Comparison of ENCODE assay signal across 8 cellular contexts in genomic region chr1:52139817-52140540, GRCh38. TPM values are rescaled to one million over a fixed set of nuclear protein-coding genes. Genes with fewer than 3 reads are reported as not detected.
A peak's percentile ranks its signal among the peaks of the same experiment; 100 is the strongest.
DNase-seq lines count a peak whose midpoint lies in the region; ATAC-seq and TF ChIP-seq lines count a peak whose summit lies in the region.

No MANE protein-coding gene starts in this region.

- ATAC-seq in HG03354 (IDR thresholded peaks at IDR 0.05; ENCODE audit: poor library complexity, severe bottlenecking, unreplicated experiment), result peak; percentile 59

- H3K4me3 ChIP-seq in breast epithelium (no peak overlapping the region), H7 (ENCODE audit: insufficient read depth, low read depth, low read length) (no peak overlapping the region)

- no peak overlapping the region for H3K27ac ChIP-seq in breast epithelium

- no peak for TF ChIP-seq POLR2A in breast epithelium (IDR thresholded peaks at IDR 0.05)

- no peaks in the 10 kb centered on the region for H3K9me3 ChIP-seq in breast epithelium

- intact Hi-C loops in MCF 10A (cut with micrococcal nuclease), result loop anchor here (5.0 kb wide), 1 partner anchor 227 kb away; the partner anchor contains the start of gene CC2D1B
- intact Hi-C loops in breast epithelium (cut with DNase I; ENCODE audit: low total_unique reads), result loop anchor here (5.0 kb wide), 1 partner anchor 682 kb away; no protein-coding TSS in a partner anchor

- peak overlapping the region; percentile 95 for H3K27ac Mint-ChIP-seq in MCF 10A (ENCODE audit: low read depth, unreplicated experiment)
- H3K27ac Mint-ChIP-seq in activated CD4-positive, alpha-beta memory T cell treated with anti-CD3 and anti-CD28 coated beads, Interleukin-2, amount 10 ng/mL, durations not matched to agents 7 days and 5 days, result no peak overlapping the region

- POLR2A ChIA-PET in MCF 10A (lab: Yijun Ruan, JAX), result interaction anchor here (0.5 to 2.3 kb wide), 22 partner anchors 9 to 484 kb away, joined by 3 to 17 read pairs (median 6); partner anchors contain the start of genes BTF3L4, CC2D1B, KTI12 and ORC1
- POLR2A ChIA-PET in activated CD4-positive, alpha-beta memory T cell treated with anti-CD3 and anti-CD28 coated beads, Interleukin-2, amount 10 ng/mL, durations not matched to agents 7 days and 5 days (lab: Charles Lee), result interaction anchor here (1.2 kb wide), 2 partner anchors 84 to 85 kb away, joined by 3 read pairs; partner anchors contain the start of genes BTF3L4 and TXNDC12

- peak; percentile 89 for DNase-seq in MCF 10A (ENCODE audit: unreplicated experiment)
- DNase-seq in breast epithelium (ENCODE audit: low spot score in 2 of 2), result no peak
- DNase-seq in activated CD4-positive, alpha-beta memory T cell treated with anti-CD3 and anti-CD28 coated beads, Interleukin-2, amount 10 ng/mL, durations not matched to agents 7 days and 5 days, result peak; percentile 26
- peak; percentile 8 for DNase-seq in germinal center (ENCODE audit: low spot score)
- DNase-seq in H7, result no peak
- no peak for DNase-seq in NCI-H82 treated with DMSO at 0.1 percent for 48 hours (lab: John Stamatoyannopoulos, UW; ENCODE audit: unreplicated experiment)
- no peak for DNase-seq in NCI-H774 (lab: John Stamatoyannopoulos, UW)

- TF ChIP-seq CTCF in MCF 10A (IDR thresholded peaks at IDR 0.05; ENCODE audit: unreplicated experiment), result no peak
- TF ChIP-seq CTCF in breast epithelium (IDR thresholded peaks at IDR 0.05), result no peak

- H3K36me3 ChIP-seq in breast epithelium, result no peaks in the 10 kb centered on the region
- no peaks in the 10 kb centered on the region for H3K36me3 ChIP-seq in H7 (replicated peaks; ENCODE audit: control insufficient read depth, insufficient read depth, low read length)

- no TSS peak for BruUV-seq in MCF 10A (replicated peaks; lab: Mats Ljungman, UMichigan)

- CTCF ChIA-PET in MCF 10A (lab: Yijun Ruan, JAX), result interaction anchor here (0.5 to 1.9 kb wide), 7 partner anchors 13 to 265 kb away, joined by 3 to 13 read pairs (median 3); no protein-coding TSS in a partner anchor
- CTCF ChIA-PET in activated CD4-positive, alpha-beta memory T cell treated with anti-CD3 and anti-CD28 coated beads, Interleukin-2, amount 10 ng/mL, durations not matched to agents 7 days and 5 days (lab: Charles Lee), result interaction anchor here (0.6 to 1.5 kb wide), 2 partner anchors 46 to 547 kb away, joined by 3 to 5 read pairs; no protein-coding TSS in a partner anchor

- no peaks in the 10 kb centered on the region for H3K27me3 Mint-ChIP-seq in MCF 10A (ENCODE audit: insufficient read depth, unreplicated experiment)
- peaks cover 47% of the 10 kb centered on the region for H3K27me3 Mint-ChIP-seq in activated CD4-positive, alpha-beta memory T cell treated with anti-CD3 and anti-CD28 coated beads, Interleukin-2, amount 10 ng/mL, durations not matched to agents 7 days and 5 days

- peaks cover 29% of the 10 kb centered on the region for H3K4me1 Mint-ChIP-seq in MCF 10A (ENCODE audit: insufficient read depth, unreplicated experiment)
- H3K4me1 Mint-ChIP-seq in activated CD4-positive, alpha-beta memory T cell treated with anti-CD3 and anti-CD28 coated beads, Interleukin-2, amount 10 ng/mL, durations not matched to agents 7 days and 5 days, result peaks cover 33% of the 10 kb centered on the region

- H3K27me3 ChIP-seq in breast epithelium (no peaks in the 10 kb centered on the region), H7 (ENCODE audit: control insufficient read depth, insufficient read depth, low read length) (peaks cover 8% of the 10 kb centered on the region)

- H3K4me3 Mint-ChIP-seq in MCF 10A (ENCODE audit: unreplicated experiment), result peak overlapping the region; percentile 86
- H3K4me3 Mint-ChIP-seq in activated CD4-positive, alpha-beta memory T cell treated with anti-CD3 and anti-CD28 coated beads, Interleukin-2, amount 10 ng/mL, durations not matched to agents 7 days and 5 days, result no peak overlapping the region

- H3K4me1 ChIP-seq in breast epithelium, result peaks cover 0 to 9% of the 10 kb centered on the region in 2 donors

- H3K36me3 Mint-ChIP-seq in MCF 10A (ENCODE audit: insufficient read depth, unreplicated experiment), result no peaks in the 10 kb centered on the region
- no peaks in the 10 kb centered on the region for H3K36me3 Mint-ChIP-seq in activated CD4-positive, alpha-beta memory T cell treated with anti-CD3 and anti-CD28 coated beads, Interleukin-2, amount 10 ng/mL, durations not matched to agents 7 days and 5 days (ENCODE audit: low read depth)

- H3K9me3 Mint-ChIP-seq in MCF 10A (ENCODE audit: unreplicated experiment), result no peaks in the 10 kb centered on the region
- H3K9me3 Mint-ChIP-seq in activated CD4-positive, alpha-beta memory T cell treated with anti-CD3 and anti-CD28 coated beads, Interleukin-2, amount 10 ng/mL, durations not matched to agents 7 days and 5 days, result no peaks in the 10 kb centered on the region

RNA-seq across cellular contexts. Expression of gene ZFYVE9, which starts 1.9 kb away (rescaled TPM):
- 21.9 and 23.9 TPM in 2 replicates for total RNA-seq in MCF 10A (2022)
- 10 to 100 TPM; 31.1 to 44.3 (median 32.8) TPM for total RNA-seq in breast epithelium
- under 1 TPM; 0.30 to 0.35 TPM for total RNA-seq in activated CD4-positive, alpha-beta memory T cell treated with anti-CD3 and anti-CD28 coated beads, Interleukin-2, amount 10 ng/mL, durations not matched to agents 7 days and 5 days
- total RNA-seq in H7 (2014; rRNA removed; shearing (Covaris generic)), result 18.0 and 23.8 TPM in 2 replicates

Comparison
In these comparisons a context has a peak if more than half of its experiments do, and no peak if none do; other contexts are left out.
1. DNase-seq: peak in MCF 10A (single experiment), activated CD4-positive, alpha-beta memory T cell treated with anti-CD3 and anti-CD28 coated beads, Interleukin-2, amount 10 ng/mL, durations not matched to agents 7 days and 5 days (single experiment) and germinal center (single experiment); none in breast epithelium (0 of 2), H7 (single experiment), NCI-H82 treated with DMSO at 0.1 percent for 48 hours (single experiment) and NCI-H774 (single experiment).
2. RNA of gene ZFYVE9, which starts 1.9 kb away (total RNA-seq): 31.1 to 44.3 TPM in breast epithelium, 21.9 to 23.9 TPM in MCF 10A and 18.0 to 23.8 TPM in H7; 0.30 to 0.35 TPM in activated CD4-positive, alpha-beta memory T cell treated with anti-CD3 and anti-CD28 coated beads, Interleukin-2, amount 10 ng/mL, durations not matched to agents 7 days and 5 days; every median in the first group is over 10 times any median in the second.